In genomic region chr3:88057650-88058321, GRCh38 we compare ENCODE assay signal across 1 cellular context.
TF ChIP-seq lines count a peak whose summit lies in the region.

No MANE protein-coding gene starts in this region.

TF ChIP-seq in IMR-90, 13 proteins besides CTCF, POLR2A, EP300 and RAD21 (continued from another document):
- TF ChIP-seq MXI1 (IDR thresholded peaks at IDR 0.05; ENCODE audit: borderline replicate concordance, low read depth, low read length): no peak
